Comparison of ENCODE assay signal across 39 cellular contexts in the genomic region with DNA sequence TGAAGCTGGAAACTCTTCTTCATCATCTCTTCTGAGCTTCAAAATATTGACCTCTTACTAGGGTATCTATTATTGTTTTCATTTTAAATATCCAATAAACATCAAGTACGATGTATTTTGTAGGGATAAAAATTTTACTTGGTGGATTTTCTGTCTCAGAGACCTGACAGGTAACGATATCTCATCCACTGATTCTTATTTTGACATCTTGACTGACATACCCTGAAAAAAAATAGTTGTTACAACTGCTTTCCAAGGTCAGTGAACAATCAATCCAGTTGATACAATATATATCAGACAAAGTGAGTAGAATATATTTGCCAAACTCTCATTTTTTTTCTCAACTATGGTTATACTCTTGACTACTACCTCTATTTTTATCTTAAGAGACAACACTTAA.
"Had no signal": no experiment of that assay in that cellular context is flagged by ENCODE, and none has a peak within 500 bp of the region (broad histone marks: within the 10 kb centered on the region; RNA-seq: fewer than 3 reads in every experiment).

No MANE protein-coding gene starts in this region.

- FAIRE-seq: bronchial epithelial cell had no signal

- DNase-seq: activated effector memory CD4-positive, alpha-beta T cell treated with anti-CD3 and anti-CD28 coated beads, Interleukin-2, amount 50 U/mL, for 16 hours; activated effector memory CD4-positive, alpha-beta T cell treated with Interleukin-2 at 50 U/mL for 16 hours; activated gamma-delta T cell; activated gamma-delta T cell treated with Interleukin-2 at 50 U/mL for 16 hours; activated naive CD4-positive, alpha-beta T cell; activated naive CD4-positive, alpha-beta T cell treated with anti-CD3 and anti-CD28 coated beads for 36 hours; activated naive CD4-positive, alpha-beta T cell treated with anti-CD3 and anti-CD28 coated beads, Interleukin-2, amount 10 ng/mL, durations not matched to agents 7 days and 5 days; activated naive CD4-positive, alpha-beta T cell treated with anti-CD3 and anti-CD28 coated beads, Interleukin-2, amount 50 U/mL, for 16 hours; activated naive CD4-positive, alpha-beta T cell treated with Interleukin-2 at 50 U/mL for 16 hours; activated naive CD8-positive, alpha-beta T cell treated with anti-CD3 and anti-CD28 coated beads for 36 hours; activated naive CD8-positive, alpha-beta T cell treated with anti-CD3 and anti-CD28 coated beads, Interleukin-2, amount 10 ng/mL, durations not matched to agents 7 days and 5 days; activated naive CD8-positive, alpha-beta T cell treated with anti-CD3 and anti-CD28 coated beads, Interleukin-2, amount 50 U/mL, for 24 hours; activated T-cell treated with anti-CD3 and anti-CD28 coated beads, Interleukin-2, amount 50 U/mL, for 1 hour; activated T-cell treated with anti-CD3 and anti-CD28 coated beads, Interleukin-2, amount 50 U/mL, for 24 hours; activated T-cell treated with anti-CD3 and anti-CD28 coated beads, Interleukin-2, amount 50 U/mL, for 4 hours; activated T-cell treated with anti-CD3 and anti-CD28 coated beads, Interleukin-2, amount 50 U/mL, for 48 hours; activated T-cell treated with anti-CD3 and anti-CD28 coated beads, Interleukin-2, amount 50 U/mL, for 72 hours; adrenal gland; amniotic stem cell; amygdala; anterior cingulate cortex; aorta; body of pancreas; brain microvascular endothelial cell; caudate nucleus; central memory CD4-positive, alpha-beta T cell; cerebellar nuclear complex had no signal

- H3K27me3 Mint-ChIP-seq: activated naive CD4-positive, alpha-beta T cell treated with anti-CD3 and anti-CD28 coated beads, Interleukin-2, amount 10 ng/mL, durations not matched to agents 7 days and 5 days; activated naive CD4-positive, alpha-beta T cell treated with anti-CD3 and anti-CD28 coated beads, Interleukin-2, amount 50 U/mL, for 24 hours; activated naive CD8-positive, alpha-beta T cell; activated naive CD8-positive, alpha-beta T cell treated with anti-CD3 and anti-CD28 coated beads for 36 hours; activated naive CD8-positive, alpha-beta T cell treated with anti-CD3 and anti-CD28 coated beads, Interleukin-2, amount 10 ng/mL, durations not matched to agents 7 days and 5 days; activated naive CD8-positive, alpha-beta T cell treated with anti-CD3 and anti-CD28 coated beads, Interleukin-2, amount 50 U/mL, for 24 hours; activated T-cell treated with anti-CD3 and anti-CD28 coated beads, Interleukin-2, amount 50 U/mL, for 24 hours; activated T-helper 17 cell treated with anti-CD3 and anti-CD28 coated beads, Interleukin-2, amount 50 U/mL, for 72 hours; central memory CD8-positive, alpha-beta T cell had no signal

- H3K36me3 Mint-ChIP-seq: activated naive CD4-positive, alpha-beta T cell treated with anti-CD3 and anti-CD28 coated beads, Interleukin-2, amount 10 ng/mL, durations not matched to agents 7 days and 5 days; activated naive CD4-positive, alpha-beta T cell treated with anti-CD3 and anti-CD28 coated beads, Interleukin-2, amount 50 U/mL, for 24 hours; activated naive CD8-positive, alpha-beta T cell; activated naive CD8-positive, alpha-beta T cell treated with anti-CD3 and anti-CD28 coated beads for 36 hours; activated naive CD8-positive, alpha-beta T cell treated with anti-CD3 and anti-CD28 coated beads, Interleukin-2, amount 10 ng/mL, durations not matched to agents 7 days and 5 days; brain had no signal

- H3K27ac ChIP-seq: adrenal gland, ascending aorta, body of pancreas, brain microvascular endothelial cell, breast epithelium, cardiac muscle cell had no signal

- H3K9me3 Mint-ChIP-seq: brain had no signal

- H3K9me3 ChIP-seq: ascending aorta, body of pancreas, breast epithelium had no signal

- H3K27ac Mint-ChIP-seq: activated naive CD4-positive, alpha-beta T cell treated with anti-CD3 and anti-CD28 coated beads for 36 hours; activated naive CD4-positive, alpha-beta T cell treated with anti-CD3 and anti-CD28 coated beads, Interleukin-2, amount 10 ng/mL, durations not matched to agents 7 days and 5 days; activated naive CD4-positive, alpha-beta T cell treated with anti-CD3 and anti-CD28 coated beads, Interleukin-2, amount 50 U/mL, for 24 hours; activated naive CD4-positive, alpha-beta T cell treated with anti-CD3 and anti-CD28 coated beads, Interleukin-2, amount 50 U/mL, for 72 hours; activated naive CD8-positive, alpha-beta T cell; activated naive CD8-positive, alpha-beta T cell treated with anti-CD3 and anti-CD28 coated beads for 36 hours; activated naive CD8-positive, alpha-beta T cell treated with anti-CD3 and anti-CD28 coated beads, Interleukin-2, amount 10 ng/mL, durations not matched to agents 7 days and 5 days; activated naive CD8-positive, alpha-beta T cell treated with anti-CD3 and anti-CD28 coated beads, Interleukin-2, amount 50 U/mL, for 24 hours; activated T-cell treated with anti-CD3 and anti-CD28 coated beads, Interleukin-2, amount 50 U/mL, for 24 hours; activated T-cell treated with anti-CD3 and anti-CD28 coated beads, Interleukin-2, amount 50 U/mL, for 72 hours; activated T-helper 1 cell treated with anti-CD3 and anti-CD28 coated beads, Interleukin-12 subunit alpha, Interleukin-12 subunit beta, Interleukin-2, Interleukin-4 antibody, amounts not matched to agents 30 ng/mL and 10 ng/mL and 1 ng/mL, durations not matched to agents 14 hours and 24 hours and 36 hours; activated T-helper 17 cell treated with anti-CD3 and anti-CD28 coated beads, Interleukin-2, amount 50 U/mL, for 72 hours; activated T-helper 2 cell treated with anti-CD3 and anti-CD28 coated beads, Interferon-gamma antibody, Interleukin-2, Interleukin-4, amounts not matched to agents 10 μg/mL and 5 μg/mL and 100 μg/mL, durations not matched to agents 14 hours and 24 hours and 36 hours; brain had no signal

- H3K4me3 ChIP-seq: adrenal gland, ascending aorta, body of pancreas, breast epithelium, cardiac muscle cell had no signal

- H3K36me3 ChIP-seq: adrenal gland, ascending aorta, brain microvascular endothelial cell, breast epithelium, cardiac muscle cell had no signal

- H3K27me3 ChIP-seq: adrenal gland, ascending aorta, body of pancreas, brain microvascular endothelial cell, breast epithelium, cardiac muscle cell had no signal

- H3K4me1 ChIP-seq: adrenal gland, ascending aorta, body of pancreas, breast epithelium had no signal

- H3K4me3 Mint-ChIP-seq: activated naive CD4-positive, alpha-beta T cell treated with anti-CD3 and anti-CD28 coated beads for 36 hours; activated naive CD4-positive, alpha-beta T cell treated with anti-CD3 and anti-CD28 coated beads, Interleukin-2, amount 10 ng/mL, durations not matched to agents 7 days and 5 days; activated naive CD4-positive, alpha-beta T cell treated with anti-CD3 and anti-CD28 coated beads, Interleukin-2, amount 50 U/mL, for 24 hours; activated naive CD8-positive, alpha-beta T cell; activated naive CD8-positive, alpha-beta T cell treated with anti-CD3 and anti-CD28 coated beads for 36 hours; activated naive CD8-positive, alpha-beta T cell treated with anti-CD3 and anti-CD28 coated beads, Interleukin-2, amount 10 ng/mL, durations not matched to agents 7 days and 5 days; activated naive CD8-positive, alpha-beta T cell treated with anti-CD3 and anti-CD28 coated beads, Interleukin-2, amount 50 U/mL, for 24 hours; activated T-cell treated with anti-CD3 and anti-CD28 coated beads, Interleukin-2, amount 50 U/mL, for 24 hours; activated T-cell treated with anti-CD3 and anti-CD28 coated beads, Interleukin-2, amount 50 U/mL, for 4 hours; activated T-cell treated with anti-CD3 and anti-CD28 coated beads, Interleukin-2, amount 50 U/mL, for 72 hours; activated T-helper 1 cell treated with anti-CD3 and anti-CD28 coated beads, Interleukin-12 subunit alpha, Interleukin-12 subunit beta, Interleukin-2, Interleukin-4 antibody, amounts not matched to agents 30 ng/mL and 10 ng/mL and 1 ng/mL, durations not matched to agents 14 hours and 24 hours and 36 hours; activated T-helper 17 cell treated with anti-CD3 and anti-CD28 coated beads, Interleukin-2, amount 50 U/mL, for 72 hours; brain; central memory CD8-positive, alpha-beta T cell had no signal

- H3K4me1 Mint-ChIP-seq: activated naive CD4-positive, alpha-beta T cell treated with anti-CD3 and anti-CD28 coated beads, Interleukin-2, amount 10 ng/mL, durations not matched to agents 7 days and 5 days; activated naive CD4-positive, alpha-beta T cell treated with anti-CD3 and anti-CD28 coated beads, Interleukin-2, amount 50 U/mL, for 24 hours; activated naive CD8-positive, alpha-beta T cell treated with anti-CD3 and anti-CD28 coated beads for 36 hours; activated naive CD8-positive, alpha-beta T cell treated with anti-CD3 and anti-CD28 coated beads, Interleukin-2, amount 10 ng/mL, durations not matched to agents 7 days and 5 days; activated naive CD8-positive, alpha-beta T cell treated with anti-CD3 and anti-CD28 coated beads, Interleukin-2, amount 50 U/mL, for 24 hours; activated T-helper 17 cell treated with anti-CD3 and anti-CD28 coated beads, Interleukin-2, amount 50 U/mL, for 72 hours; central memory CD8-positive, alpha-beta T cell had no signal
